1 cellular context compared by ENCODE assay signal in genomic region chr6:26312501-26313390, GRCh38.
A peak's percentile ranks its signal among the peaks of the same experiment; 100 is the strongest.
TF ChIP-seq lines count a peak whose summit lies in the region.

No MANE protein-coding gene starts in this region.

TF ChIP-seq in HepG2, 621 proteins besides CTCF, POLR2A, EP300 and RAD21 (continued from another document and continues in another):
- peak; percentile 79 for TF ChIP-seq ZNF205 (CRISPR knock-in tag; IDR thresholded peaks at IDR 0.05)
- TF ChIP-seq HOXD1 (CRISPR knock-in tag; IDR thresholded peaks at IDR 0.05): 0 out of 2 replicates have a peak, but pooled peaks have one; percentile 55
- TF ChIP-seq HNRNPL (IDR thresholded peaks at IDR 0.05; ENCODE audit: low read depth, low read length): no peak
- TF ChIP-seq NFIB (CRISPR knock-in tag; IDR thresholded peaks at IDR 0.05; ENCODE audit: borderline replicate concordance): no peak; the same call in 1 of the 2 replicates
- TF ChIP-seq TFAP4 (IDR thresholded peaks at IDR 0.05; ENCODE audit: borderline replicate concordance, low read depth): peak; percentile 60; the same call in 1 of the 2 replicates
- TF ChIP-seq SP1 (IDR thresholded peaks at IDR 0.05): no peak
- TF ChIP-seq SP1 (CRISPR knock-in tag; IDR thresholded peaks at IDR 0.05): peak; percentile 43; the same call in 1 of the 2 replicates
- no peak for TF ChIP-seq ZNF460 (CRISPR knock-in tag; IDR thresholded peaks at IDR 0.05; ENCODE audit: borderline replicate concordance)
- no peak; the same call in 1 of the 2 replicates for TF ChIP-seq ZFP1 (CRISPR knock-in tag; IDR thresholded peaks at IDR 0.05)
- no peak for TF ChIP-seq LBX2 (CRISPR knock-in tag; IDR thresholded peaks at IDR 0.05; ENCODE audit: borderline replicate concordance)
- no peak for TF ChIP-seq PBX2 (CRISPR knock-in tag; IDR thresholded peaks at IDR 0.05)
- no peak for TF ChIP-seq ARHGAP35 (CRISPR knock-in tag; IDR thresholded peaks at IDR 0.05; ENCODE audit: borderline replicate concordance)
- no peak for TF ChIP-seq ZNF44 (CRISPR knock-in tag; IDR thresholded peaks at IDR 0.05)
- TF ChIP-seq ZNF263 (CRISPR knock-in tag; IDR thresholded peaks at IDR 0.05): no peak
- TF ChIP-seq MXD1 (CRISPR knock-in tag; IDR thresholded peaks at IDR 0.05): no peak
- TF ChIP-seq ZNF709 (CRISPR knock-in tag; IDR thresholded peaks at IDR 0.05): no peak; the same call in 1 of the 2 replicates
- no peak for TF ChIP-seq SATB2 (CRISPR knock-in tag; IDR thresholded peaks at IDR 0.05)
- peak; percentile 81 for TF ChIP-seq NAIF1 (CRISPR knock-in tag; IDR thresholded peaks at IDR 0.05; ENCODE audit: borderline replicate concordance)
- peak; percentile 95; the same call in 1 of the 2 replicates for TF ChIP-seq ZNF513 (CRISPR knock-in tag; conservative IDR thresholded peaks at IDR 0.05)
- TF ChIP-seq MLLT10 (CRISPR knock-in tag; IDR thresholded peaks at IDR 0.05): no peak
- peak; percentile 44 for TF ChIP-seq YY1 (IDR thresholded peaks at IDR 0.05; ENCODE audit: insufficient read depth, insufficient replicate concordance, low read depth, low read length)
- TF ChIP-seq SNAPC5 (CRISPR knock-in tag; IDR thresholded peaks at IDR 0.05; ENCODE audit: borderline replicate concordance): no peak
- TF ChIP-seq ZNF572 (CRISPR knock-in tag; IDR thresholded peaks at IDR 0.05): no peak
- no peak for TF ChIP-seq MED8 (CRISPR knock-in tag; IDR thresholded peaks at IDR 0.05; ENCODE audit: insufficient replicate concordance)
- peak; percentile 27; the same call in 1 of the 2 replicates for TF ChIP-seq HBP1 (CRISPR knock-in tag; IDR thresholded peaks at IDR 0.05; ENCODE audit: low read depth)
- peak; percentile 13 for TF ChIP-seq IRF9 (CRISPR knock-in tag; IDR thresholded peaks at IDR 0.05; ENCODE audit: borderline replicate concordance)
- peak; percentile 43 for TF ChIP-seq POGZ (CRISPR knock-in tag; IDR thresholded peaks at IDR 0.05)
- peak; percentile 67 for TF ChIP-seq ZNF710 (CRISPR knock-in tag; IDR thresholded peaks at IDR 0.05; ENCODE audit: borderline replicate concordance)
- 0 out of 2 replicates have a peak, but pooled peaks have one; percentile 13 for TF ChIP-seq ZSCAN31 (CRISPR knock-in tag; IDR thresholded peaks at IDR 0.05; ENCODE audit: low read depth)
- 0 out of 2 replicates have a peak, but pooled peaks have one; percentile 44 for TF ChIP-seq ZNF224 (CRISPR knock-in tag; IDR thresholded peaks at IDR 0.05)
- no peak for TF ChIP-seq ZNF660 (CRISPR knock-in tag; IDR thresholded peaks at IDR 0.05; ENCODE audit: borderline replicate concordance, low read depth)
- peak; percentile 71; the same call in 1 of the 2 replicates for TF ChIP-seq PRDM4 (CRISPR knock-in tag; IDR thresholded peaks at IDR 0.05; ENCODE audit: borderline replicate concordance)
- 0 out of 2 replicates have a peak, but pooled peaks have one; percentile 28 for TF ChIP-seq ZSCAN12 (CRISPR knock-in tag; IDR thresholded peaks at IDR 0.05)
- TF ChIP-seq RFX1 (IDR thresholded peaks at IDR 0.05): no peak
- TF ChIP-seq ISX (CRISPR knock-in tag; conservative IDR thresholded peaks at IDR 0.05): no peak
- TF ChIP-seq ZNF556 (CRISPR knock-in tag; IDR thresholded peaks at IDR 0.05; ENCODE audit: borderline replicate concordance): no peak; the same call in 1 of the 2 replicates
- peak; percentile 32 for TF ChIP-seq ZNF883 (CRISPR knock-in tag; IDR thresholded peaks at IDR 0.05; ENCODE audit: not compliant biosample characterization)
- no peak for TF ChIP-seq STAT5B (CRISPR knock-in tag; IDR thresholded peaks at IDR 0.05)
- no peak for TF ChIP-seq GABPA (IDR thresholded peaks at IDR 0.05; ENCODE audit: low read depth, low read length)
- peak; percentile 58; the same call in 1 of the 2 replicates for TF ChIP-seq GABPA (CRISPR knock-in tag; IDR thresholded peaks at IDR 0.05; ENCODE audit: low read depth)
- no peak; the same call in 1 of the 2 replicates for TF ChIP-seq KDM3A (CRISPR knock-in tag; IDR thresholded peaks at IDR 0.05; ENCODE audit: low read depth)
- TF ChIP-seq ZNF207 (IDR thresholded peaks at IDR 0.05; ENCODE audit: borderline replicate concordance): no peak
- no peak; the same call in 1 of the 2 replicates for TF ChIP-seq ZFP82 (CRISPR knock-in tag; IDR thresholded peaks at IDR 0.05; ENCODE audit: borderline replicate concordance)
- TF ChIP-seq ZBTB46 (CRISPR knock-in tag; IDR thresholded peaks at IDR 0.05; ENCODE audit: borderline replicate concordance): no peak
- peak; percentile 67 for TF ChIP-seq ARID3A (IDR thresholded peaks at IDR 0.05; ENCODE audit: low read depth, low read length)
- no peak for TF ChIP-seq PLSCR1 (CRISPR knock-in tag; IDR thresholded peaks at IDR 0.05; ENCODE audit: borderline replicate concordance)
- TF ChIP-seq SNAI1 (CRISPR knock-in tag; IDR thresholded peaks at IDR 0.05; ENCODE audit: borderline replicate concordance): peak; percentile 40; the same call in 1 of the 2 replicates
